Comparison of ENCODE assay signal across 1 cellular context in the genomic region with DNA sequence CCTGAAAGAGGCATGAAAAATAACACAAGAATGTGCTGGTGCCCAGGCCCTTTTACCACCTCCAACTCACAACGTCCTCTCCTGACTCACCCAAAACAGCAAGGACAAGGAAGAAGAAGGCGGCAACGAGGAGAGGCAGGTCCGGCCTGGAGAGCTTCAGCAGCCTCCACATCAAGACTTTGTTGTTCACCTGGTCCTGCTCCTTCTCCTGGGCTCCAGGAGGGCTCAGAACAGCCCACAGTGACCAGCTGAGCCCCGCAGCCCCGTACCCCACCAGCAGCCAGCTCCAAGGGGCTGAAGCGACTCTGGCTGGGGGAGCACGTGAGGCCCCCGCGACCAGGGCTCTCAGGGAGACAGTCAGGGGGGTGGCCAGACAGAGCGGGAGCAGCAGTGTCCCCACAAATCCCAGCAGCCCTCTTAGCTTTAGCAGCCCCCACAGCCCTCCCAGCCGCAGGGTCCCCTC.
TF ChIP-seq lines count a peak whose summit lies in the region.

No MANE protein-coding gene starts in this region.

TF ChIP-seq in WTC11, 78 proteins besides CTCF, POLR2A, EP300 and RAD21 (continued from another document):
- TF ChIP-seq, protein P1, sequence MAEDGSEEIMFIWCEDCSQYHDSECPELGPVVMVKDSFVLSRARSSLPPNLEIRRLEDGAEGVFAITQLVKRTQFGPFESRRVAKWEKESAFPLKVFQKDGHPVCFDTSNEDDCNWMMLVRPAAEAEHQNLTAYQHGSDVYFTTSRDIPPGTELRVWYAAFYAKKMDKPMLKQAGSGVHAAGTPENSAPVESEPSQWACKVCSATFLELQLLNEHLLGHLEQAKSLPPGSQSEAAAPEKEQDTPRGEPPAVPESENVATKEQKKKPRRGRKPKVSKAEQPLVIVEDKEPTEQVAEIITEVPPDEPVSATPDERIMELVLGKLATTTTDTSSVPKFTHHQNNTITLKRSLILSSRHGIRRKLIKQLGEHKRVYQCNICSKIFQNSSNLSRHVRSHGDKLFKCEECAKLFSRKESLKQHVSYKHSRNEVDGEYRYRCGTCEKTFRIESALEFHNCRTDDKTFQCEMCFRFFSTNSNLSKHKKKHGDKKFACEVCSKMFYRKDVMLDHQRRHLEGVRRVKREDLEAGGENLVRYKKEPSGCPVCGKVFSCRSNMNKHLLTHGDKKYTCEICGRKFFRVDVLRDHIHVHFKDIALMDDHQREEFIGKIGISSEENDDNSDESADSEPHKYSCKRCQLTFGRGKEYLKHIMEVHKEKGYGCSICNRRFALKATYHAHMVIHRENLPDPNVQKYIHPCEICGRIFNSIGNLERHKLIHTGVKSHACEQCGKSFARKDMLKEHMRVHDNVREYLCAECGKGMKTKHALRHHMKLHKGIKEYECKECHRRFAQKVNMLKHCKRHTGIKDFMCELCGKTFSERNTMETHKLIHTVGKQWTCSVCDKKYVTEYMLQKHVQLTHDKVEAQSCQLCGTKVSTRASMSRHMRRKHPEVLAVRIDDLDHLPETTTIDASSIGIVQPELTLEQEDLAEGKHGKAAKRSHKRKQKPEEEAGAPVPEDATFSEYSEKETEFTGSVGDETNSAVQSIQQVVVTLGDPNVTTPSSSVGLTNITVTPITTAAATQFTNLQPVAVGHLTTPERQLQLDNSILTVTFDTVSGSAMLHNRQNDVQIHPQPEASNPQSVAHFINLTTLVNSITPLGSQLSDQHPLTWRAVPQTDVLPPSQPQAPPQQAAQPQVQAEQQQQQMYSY (CRISPR knock-in tag; IDR thresholded peaks at IDR 0.05): no peak
